In genomic region chr7:135977020-135977741, GRCh38 we compare ENCODE assay signal across 1 cellular context.
TF ChIP-seq lines count a peak whose summit lies in the region.

Gene MTPN (minus strand): TSS chr7:135977359. CDS start chr7:135977100, 259 bp downstream.

TF ChIP-seq in HEK293, 187 proteins besides CTCF, POLR2A, EP300 and RAD21 (continued from another document):
- TF ChIP-seq GLIS1 (tag by site-specific recombination; IDR thresholded peaks at IDR 0.05): peak; percentile 54; the same call in 1 of the 2 replicates
- 0 out of 2 replicates have a peak, but pooled peaks have one; percentile 75 for TF ChIP-seq ZXDB (tag by site-specific recombination; IDR thresholded peaks at IDR 0.05)
TF ChIP-seq in HEK293: peak in this region for 45.
